In genomic region chr12:79644274-79645234, GRCh38 we compare ENCODE assay signal across 16 cellular contexts. TPM values are rescaled to one million over a fixed set of nuclear protein-coding genes. Genes with fewer than 3 reads are reported as not detected.
DNase-seq lines count a peak whose midpoint lies in the region; ATAC-seq, FAIRE-seq and TF ChIP-seq lines count a peak whose summit lies in the region.
"Had no signal": no experiment of that assay in that cellular context is flagged by ENCODE, and none has a peak within 500 bp of the region (broad histone marks: within the 10 kb centered on the region; RNA-seq: fewer than 3 reads in every experiment).

No MANE protein-coding gene starts in this region.

- no peak overlapping the region; a peak in 1 of 4 replicates for H4K8ac ChIP-seq in IMR-90 (ENCODE audit: low read depth in 2 of 2, low read length in 2 of 2)

- peaks cover 3% of the 10 kb centered on the region for H3K27me3 Mint-ChIP-seq in glutamatergic neuron (ENCODE audit: unreplicated experiment)
- H3K27me3 Mint-ChIP-seq: activated naive CD4-positive, alpha-beta T cell treated with anti-CD3 and anti-CD28 coated beads, Interleukin-2, amount 10 ng/mL, durations not matched to agents 7 days and 5 days; T-helper 17 cell had no signal

- H3K4me3 ChIP-seq in IMR-90 (ENCODE audit: insufficient read depth, low read depth, low read length) (no peak overlapping the region), small intestine (ENCODE audit: low read depth in 1 of 2, low read length in 2 of 2) (no peak overlapping the region)
- H3K4me3 ChIP-seq: upper lobe of left lung had no signal

- H3K18ac ChIP-seq in IMR-90 (ENCODE audit: low read depth, low read length), result no peak overlapping the region; the same call in 1 of the 2 replicates

- H3K14ac ChIP-seq in IMR-90 (replicated peaks; ENCODE audit: low read depth, low read length), result no peak overlapping the region

- H3K4me1 Mint-ChIP-seq in glutamatergic neuron (ENCODE audit: low read depth, unreplicated experiment), result no peaks in the 10 kb centered on the region
- H3K4me1 Mint-ChIP-seq: activated naive CD4-positive, alpha-beta T cell treated with anti-CD3 and anti-CD28 coated beads, Interleukin-2, amount 10 ng/mL, durations not matched to agents 7 days and 5 days; T-helper 17 cell had no signal

- no peak overlapping the region for H2AK5ac ChIP-seq in IMR-90 (ENCODE audit: low read depth, low read length)

- H3K9me3 ChIP-seq in IMR-90 (ENCODE audit: control insufficient read depth, insufficient read depth, low read length) (no peaks in the 10 kb centered on the region), small intestine (ENCODE audit: control insufficient read depth, low read depth) (no peaks in the 10 kb centered on the region)
- H3K9me3 ChIP-seq: upper lobe of left lung had no signal

- no peak overlapping the region for H2BK15ac ChIP-seq in IMR-90 (ENCODE audit: low read depth, low read length)

- dilution Hi-C loops in IMR-90 (cut with HindIII; ENCODE audit: low sequenced_read_pairs, unreplicated experiment), result no loop called here

- BruUV-seq in IMR-90 (replicated peaks; lab: Mats Ljungman, UMichigan), result no TSS peak

- no CpG with 5 or more reads among the region's 4 CpGs for WGBS in IMR-90 (ENCODE audit: extremely low coverage in 2 of 2, insufficient read length in 1 of 2), 2 experiments
- 45 to 54% (median 49%) methylated on average over 4 of the region's 4 CpGs for WGBS in small intestine, 3 donors

- no peak for TF ChIP-seq CTCF in IMR-90 (conservative IDR thresholded peaks at IDR 0.05; ENCODE audit: low read depth, low read length)
- no peak for TF ChIP-seq CTCF in glutamatergic neuron (IDR thresholded peaks at IDR 0.05; ENCODE audit: partially characterized antibody, unreplicated experiment)

- no peak overlapping the region for H3K23ac ChIP-seq in IMR-90 (ENCODE audit: low read depth, low read length)

- H3K9me1 ChIP-seq in IMR-90 (ENCODE audit: insufficient read depth, low read length), result peaks cover 3% of the 10 kb centered on the region

- no peaks in the 10 kb centered on the region for H3K36me3 Mint-ChIP-seq in glutamatergic neuron (ENCODE audit: unreplicated experiment)
- H3K36me3 Mint-ChIP-seq: activated naive CD4-positive, alpha-beta T cell treated with anti-CD3 and anti-CD28 coated beads, Interleukin-2, amount 10 ng/mL, durations not matched to agents 7 days and 5 days had no signal

- no peak overlapping the region for H4K91ac ChIP-seq in IMR-90 (ENCODE audit: insufficient read depth, low read depth, low read length)

- peaks cover 1% of the 10 kb centered on the region; the same call in 1 of the 2 replicates for H3K4me1 ChIP-seq in IMR-90 (ENCODE audit: control insufficient read depth, insufficient read depth, low read length)
- peaks cover 0 to 2% of the 10 kb centered on the region in 2 donors for H3K4me1 ChIP-seq in small intestine (ENCODE audit: control insufficient read depth in 2 of 2, insufficient read depth in 1 of 2, low read depth in 1 of 2, low read length in 1 of 2)

- H2BK20ac ChIP-seq in IMR-90 (ENCODE audit: low read depth, low read length), result no peak overlapping the region

- H4K5ac ChIP-seq in IMR-90 (ENCODE audit: low read depth, low read length), result no peak overlapping the region

- TF ChIP-seq POLR2A in IMR-90 (IDR thresholded peaks at IDR 0.05; ENCODE audit: low read depth, low read length), result no peak

- peak; percentile 5 for FAIRE-seq in small intestine (lab: Jason Lieb, UNC)

- H3K4ac ChIP-seq in IMR-90 (ENCODE audit: low read depth, low read length), result no peak overlapping the region

- peak; percentile 8 for ATAC-seq in HG02885 (IDR thresholded peaks at IDR 0.05; ENCODE audit: poor library complexity, unreplicated experiment)
- no peak for ATAC-seq in IMR-90 (ENCODE audit: low read depth)
- ATAC-seq in GM19023 (IDR thresholded peaks at IDR 0.05; ENCODE audit: unreplicated experiment), result no peak
- ATAC-seq: activated CD8-positive, alpha-beta T cell treated with anti-CD3 and anti-CD28 coated beads, Interleukin-2, amount 10 ng/mL, durations not matched to agents 7 days and 5 days; T-helper 17 cell had no signal

- no peak overlapping the region for H2AFZ ChIP-seq in IMR-90 (replicated peaks; ENCODE audit: low read length, poor library complexity)

- DNase-seq in NCI-H748 (lab: John Stamatoyannopoulos, UW; ENCODE audit: unreplicated experiment) (peak; percentile 12), NCI-H748 treated with DMSO at 0.1 percent for 48 hours (lab: John Stamatoyannopoulos, UW) (no peak), IMR-90 (no peak), small intestine (no peak), cortex of kidney (lab: John Stamatoyannopoulos, UW) (no peak), glutamatergic neuron (no peak)
- DNase-seq: activated CD8-positive, alpha-beta T cell treated with anti-CD3 and anti-CD28 coated beads, Interleukin-2, amount 10 ng/mL, durations not matched to agents 7 days and 5 days; activated naive CD4-positive, alpha-beta T cell treated with anti-CD3 and anti-CD28 coated beads, Interleukin-2, amount 10 ng/mL, durations not matched to agents 7 days and 5 days; caudate nucleus; COR-L47; stimulated activated CD4-positive, alpha-beta T cell treated with anti-CD3 and anti-CD28 coated beads, Interleukin-12 subunit alpha, Interleukin-12 subunit beta, amount 100 ng/mL, for 4 hours; T-helper 17 cell; upper lobe of left lung had no signal

- no peaks in the 10 kb centered on the region for H3K9me3 Mint-ChIP-seq in glutamatergic neuron (ENCODE audit: unreplicated experiment)
- H3K9me3 Mint-ChIP-seq: activated naive CD4-positive, alpha-beta T cell treated with anti-CD3 and anti-CD28 coated beads, Interleukin-2, amount 10 ng/mL, durations not matched to agents 7 days and 5 days had no signal

- intact Hi-C loops in IMR-90 (cut with micrococcal nuclease), result no loop called here

- POLR2A ChIA-PET in IMR-90 (lab: Charles Lee; ENCODE audit: unreplicated experiment), result no interaction called here

- H2BK5ac ChIP-seq in IMR-90 (ENCODE audit: low read depth, low read length, poor library complexity, severe bottlenecking), result no peak overlapping the region

- no peaks in the 10 kb centered on the region for H3K36me3 ChIP-seq in IMR-90 (ENCODE audit: control insufficient read depth, insufficient read depth, low read length)
- no peaks in the 10 kb centered on the region for H3K36me3 ChIP-seq in small intestine (ENCODE audit: control insufficient read depth in 2 of 2, insufficient read depth in 2 of 2, low read length in 2 of 2)
- H3K36me3 ChIP-seq: upper lobe of left lung had no signal

- H3K9ac ChIP-seq in IMR-90 (ENCODE audit: low read depth, low read length), result no peak overlapping the region; the same call in 1 of the 2 replicates

- TF ChIP-seq RAD21 in IMR-90 (IDR thresholded peaks at IDR 0.05; ENCODE audit: low read length), result no peak

- in situ Hi-C loops in IMR-90 (cut with MboI; ENCODE audit: low sequenced_read_pairs), result no loop called here

- CTCF ChIA-PET in IMR-90 (lab: Yijun Ruan, JAX), result no interaction called here

- no peaks in the 10 kb centered on the region for H3K27me3 ChIP-seq in IMR-90 (ENCODE audit: control insufficient read depth, insufficient read depth, low read length)
- H3K27me3 ChIP-seq in small intestine (ENCODE audit: control insufficient read depth in 2 of 2, insufficient read depth in 2 of 2, low read length in 2 of 2), result no peaks in the 10 kb centered on the region
- H3K27me3 ChIP-seq: upper lobe of left lung had no signal

- peaks cover 23 to 53% of the 10 kb centered on the region in 2 experiments for H3K79me1 ChIP-seq in IMR-90 (ENCODE audit: low read depth in 1 of 2, low read length in 2 of 2)

- H2BK120ac ChIP-seq in IMR-90 (ENCODE audit: low read depth, low read length), result no peak overlapping the region

- no peak overlapping the region for H3K27ac Mint-ChIP-seq in glutamatergic neuron (ENCODE audit: unreplicated experiment)
- H3K27ac Mint-ChIP-seq: activated CD8-positive, alpha-beta T cell treated with anti-CD3 and anti-CD28 coated beads, Interleukin-2, amount 10 ng/mL, durations not matched to agents 7 days and 5 days; activated naive CD4-positive, alpha-beta T cell treated with anti-CD3 and anti-CD28 coated beads, Interleukin-2, amount 10 ng/mL, durations not matched to agents 7 days and 5 days; T-helper 17 cell had no signal

- H3K4me2 ChIP-seq in IMR-90 (ENCODE audit: low read depth, low read length), result peak overlapping the region; percentile 59; the same call in 1 of the 2 replicates

- no peak overlapping the region for H3K27ac ChIP-seq in IMR-90 (ENCODE audit: insufficient read depth, low read length)
- no peak overlapping the region for H3K27ac ChIP-seq in small intestine (ENCODE audit: low read depth in 1 of 2, low read length in 1 of 2)
- H3K27ac ChIP-seq: epithelial cell of prostate, upper lobe of left lung had no signal

- no peak overlapping the region for H2AK9ac ChIP-seq in IMR-90 (replicated peaks; ENCODE audit: low read depth, low read length, poor library complexity)

- H4K20me1 ChIP-seq in IMR-90 (ENCODE audit: insufficient read depth, low read length), result no peaks in the 10 kb centered on the region

- H3K4me3 Mint-ChIP-seq in glutamatergic neuron (ENCODE audit: unreplicated experiment), result no peak overlapping the region
- H3K4me3 Mint-ChIP-seq: activated CD8-positive, alpha-beta T cell treated with anti-CD3 and anti-CD28 coated beads, Interleukin-2, amount 10 ng/mL, durations not matched to agents 7 days and 5 days; activated naive CD4-positive, alpha-beta T cell treated with anti-CD3 and anti-CD28 coated beads, Interleukin-2, amount 10 ng/mL, durations not matched to agents 7 days and 5 days; T-helper 17 cell had no signal

- no peak overlapping the region for H3K56ac ChIP-seq in IMR-90 (ENCODE audit: extremely low read depth, insufficient read depth, low read length)

TF ChIP-seq in IMR-90, 13 proteins besides CTCF, POLR2A, EP300 and RAD21 (continues in another document):
- TF ChIP-seq RCOR1 (IDR thresholded peaks at IDR 0.05; ENCODE audit: insufficient replicate concordance, low read length) (no peak), SMC3 (IDR thresholded peaks at IDR 0.05; ENCODE audit: low read depth, low read length) (no peak), CHD1 (IDR thresholded peaks at IDR 0.05; ENCODE audit: low read depth, low read length) (no peak), CEBPB (IDR thresholded peaks at IDR 0.05; ENCODE audit: low read depth, low read length) (no peak), MAFK (IDR thresholded peaks at IDR 0.05; ENCODE audit: low read depth, low read length) (no peak), MXI1 (IDR thresholded peaks at IDR 0.05; ENCODE audit: borderline replicate concordance, low read depth, low read length) (no peak), MAZ (IDR thresholded peaks at IDR 0.05; ENCODE audit: borderline replicate concordance, low read depth, low read length) (no peak)

RNA-seq across cellular contexts. Expression of gene PAWR, which starts 46.2 kb away (rescaled TPM):
- total RNA-seq in IMR-90 (2012; rRNA removed) (13.6 and 34.4 TPM in 2 replicates), glutamatergic neuron (ENCODE audit: unreplicated experiment) (7.0 TPM)
- polyA plus RNA-seq in IMR-90 (2012; rRNA removed) (13.2 and 13.3 TPM in 2 replicates), small intestine (10 to 100 TPM; 14.2 to 19.2 (median 19.2) TPM)
- 9.8 and 10.8 TPM in 2 replicates for polyA plus RNA-seq in IMR-90 (2012; cell fraction: cytosol; rRNA removed)
- polyA plus RNA-seq in IMR-90 (2012; cell fraction: nucleus; rRNA removed; ENCODE audit: low replicate concordance), result 18.7 and 33.9 TPM in 2 replicates
